ENCODE assay signal across 8 cellular contexts in the genomic region with DNA sequence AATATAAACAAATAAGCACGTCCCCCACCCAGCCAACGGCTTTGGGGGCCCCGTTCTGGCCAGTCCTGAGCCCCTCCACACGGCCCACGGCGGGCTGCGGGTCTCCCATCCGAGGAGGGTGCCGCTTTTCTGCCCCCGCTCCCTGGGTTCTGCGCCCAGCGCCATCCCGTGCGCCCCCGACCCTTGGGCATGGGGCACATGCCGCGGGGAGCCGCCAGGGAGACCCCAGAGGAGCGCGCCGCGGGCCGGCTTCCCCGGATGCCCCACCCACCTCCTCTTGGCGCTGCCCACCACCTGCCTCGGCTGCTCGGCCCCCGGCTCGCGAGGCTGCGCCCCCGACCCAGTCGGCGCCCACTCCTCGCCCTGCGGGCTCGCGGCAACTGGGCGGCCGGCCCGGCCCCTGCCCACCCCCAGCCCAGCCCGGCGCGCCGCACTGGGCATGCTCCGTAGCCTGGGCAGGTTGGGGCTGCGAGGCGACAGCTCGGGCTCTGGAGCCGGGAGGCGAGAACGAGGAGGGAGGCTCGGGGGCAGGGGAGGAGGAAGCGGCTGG. TPM values are rescaled to one million over a fixed set of nuclear protein-coding genes. Genes with fewer than 3 reads are reported as not detected.
DNase-seq lines count a peak whose midpoint lies in the region; ATAC-seq and TF ChIP-seq lines count a peak whose summit lies in the region.

No MANE protein-coding gene starts in this region.

- no peaks in the 10 kb centered on the region for H3K27me3 ChIP-seq in left ventricle myocardium inferior (ENCODE audit: low read depth)

- H3K4me1 ChIP-seq in left ventricle myocardium inferior: peaks cover 57% of the 10 kb centered on the region

- H3K9me3 ChIP-seq in left ventricle myocardium inferior (replicated peaks): no peaks in the 10 kb centered on the region

- peak overlapping the region; percentile 94 for H3K4me3 ChIP-seq in left ventricle myocardium inferior

- TF ChIP-seq CTCF in VCaP (conservative IDR thresholded peaks at IDR 0.05) (no peak), left ventricle myocardium inferior (IDR thresholded peaks at IDR 0.05; ENCODE audit: borderline replicate concordance) (no peak)

- H3K27ac ChIP-seq in VCaP: peak overlapping the region; percentile 97
- H3K27ac ChIP-seq in left ventricle myocardium inferior (replicated peaks): peak overlapping the region; percentile 95

- ATAC-seq in sciatic nerve (peak; percentile 38), GM21515 (IDR thresholded peaks at IDR 0.05; ENCODE audit: unreplicated experiment) (no peak), GM18520 (IDR thresholded peaks at IDR 0.05; ENCODE audit: unreplicated experiment) (no peak)

- no peaks in the 10 kb centered on the region for H3K36me3 ChIP-seq in left ventricle myocardium inferior

- intact Hi-C loops in left ventricle myocardium inferior (cut with micrococcal nuclease) (no loop called here), sciatic nerve (cut with DNase I) (no loop called here)

- DNase-seq in SHP77 (lab: John Stamatoyannopoulos, UW) (peak; percentile 34 to 49), SHP77 treated with DMSO at 0.1 percent for 48 hours (lab: John Stamatoyannopoulos, UW) (no peak), left ventricle myocardium inferior (peak; percentile 59), sciatic nerve (ENCODE audit: low spot score) (peak; percentile 69), RKO (ENCODE audit: low spot score) (no peak)

RNA-seq across cellular contexts. Expression of a gene that starts 0.6 kb away (rescaled TPM):
- total RNA-seq in left ventricle myocardium inferior (30.5 TPM), sciatic nerve (23.4 TPM)

Comparison
In these comparisons a context has a peak if more than half of its experiments do, and no peak if none do; other contexts are left out.
1. DNase-seq: peak in SHP77 (2 of 2), left ventricle myocardium inferior (single experiment) and sciatic nerve (single experiment); none in SHP77 treated with DMSO at 0.1 percent for 48 hours (single experiment) and RKO (single experiment).